In genomic region chr12:85423947-85424346, GRCh38 we compare ENCODE assay signal across 12 cellular contexts.
DNase-seq lines count a peak whose midpoint lies in the region; ATAC-seq and TF ChIP-seq lines count a peak whose summit lies in the region.
"Had no signal": no experiment of that assay in that cellular context is flagged by ENCODE, and none has a peak within 500 bp of the region (broad histone marks: within the 10 kb centered on the region; RNA-seq: fewer than 3 reads in every experiment).

No MANE protein-coding gene starts in this region.

- H3K27me3 Mint-ChIP-seq in activated naive CD8-positive, alpha-beta T cell treated with anti-CD3 and anti-CD28 coated beads, Interleukin-2, amount 50 U/mL, for 24 hours: no peaks in the 10 kb centered on the region
- no peaks in the 10 kb centered on the region for H3K27me3 Mint-ChIP-seq in WTC11 (ENCODE audit: low read depth)

- H3K4me3 ChIP-seq in GM12865 (ENCODE audit: low read depth, low read length): no peak overlapping the region
- H3K4me3 ChIP-seq: heart left ventricle had no signal

- CTCF ChIA-PET in WTC11 (lab: Charles Lee): interaction anchor here (1.7 to 2.3 kb wide), 2 partner anchors 146 to 151 kb away, joined by 5 read pairs; no protein-coding TSS in a partner anchor

- ATAC-seq in GM19452 (IDR thresholded peaks at IDR 0.05; ENCODE audit: unreplicated experiment): peak; percentile 57
- peak; percentile 53 for ATAC-seq in HG02852 (IDR thresholded peaks at IDR 0.05; ENCODE audit: unreplicated experiment)
- peak; percentile 45 for ATAC-seq in HG03469 (IDR thresholded peaks at IDR 0.05; ENCODE audit: unreplicated experiment)
- no peak for ATAC-seq in activated naive CD8-positive, alpha-beta T cell treated with anti-CD3 and anti-CD28 coated beads, Interleukin-2, amount 50 U/mL, for 24 hours
- no peak for ATAC-seq in WTC11
- ATAC-seq: heart left ventricle; stimulated activated naive CD8-positive, alpha-beta T cell treated with anti-CD3 and anti-CD28 coated beads, Interleukin-15, Interleukin-2, amounts not matched to agents 100 U/mL and 50 U/mL, for 24 hours had no signal

- DNase-seq in GM12865 (ENCODE audit: low read depth) (peak; percentile 21), NCI-H2196 treated with DMSO at 0.1 percent for 48 hours (lab: John Stamatoyannopoulos, UW; ENCODE audit: unreplicated experiment) (no peak), WTC11 (ENCODE audit: low spot score) (no peak), islet precursor cell (no peak)
- DNase-seq in activated naive CD8-positive, alpha-beta T cell treated with anti-CD3 and anti-CD28 coated beads, Interleukin-2, amount 50 U/mL, for 24 hours: no peak
- DNase-seq: activated T-cell treated with anti-CD3 and anti-CD28 coated beads for 4 hours; heart left ventricle; NCI-H2171; stimulated activated naive CD8-positive, alpha-beta T cell treated with anti-CD3 and anti-CD28 coated beads, Interleukin-15, Interleukin-2, amounts not matched to agents 100 U/mL and 50 U/mL, for 24 hours had no signal

- no peaks in the 10 kb centered on the region for H3K9me3 Mint-ChIP-seq in activated naive CD8-positive, alpha-beta T cell treated with anti-CD3 and anti-CD28 coated beads, Interleukin-2, amount 50 U/mL, for 24 hours
- no peaks in the 10 kb centered on the region for H3K9me3 Mint-ChIP-seq in WTC11

- no peak overlapping the region for H3K27ac Mint-ChIP-seq in activated naive CD8-positive, alpha-beta T cell treated with anti-CD3 and anti-CD28 coated beads, Interleukin-2, amount 50 U/mL, for 24 hours
- no peak overlapping the region for H3K27ac Mint-ChIP-seq in WTC11

- no peak overlapping the region for H3K4me3 Mint-ChIP-seq in activated naive CD8-positive, alpha-beta T cell treated with anti-CD3 and anti-CD28 coated beads, Interleukin-2, amount 50 U/mL, for 24 hours
- H3K4me3 Mint-ChIP-seq in WTC11: no peak overlapping the region

- POLR2A ChIA-PET in WTC11 (lab: Charles Lee): interaction anchor here (0.5 to 0.6 kb wide), 2 partner anchors 130 to 144 kb away, joined by 3 to 4 read pairs; partner anchors contain the start of gene ALX1

- TF ChIP-seq CTCF in GM12865 (IDR thresholded peaks at IDR 0.05; ENCODE audit: insufficient read depth, low read depth, low read length, missing control alignments): no peak
- TF ChIP-seq CTCF in WTC11 (IDR thresholded peaks at IDR 0.05): no peak

- no peaks in the 10 kb centered on the region for H3K36me3 Mint-ChIP-seq in activated naive CD8-positive, alpha-beta T cell treated with anti-CD3 and anti-CD28 coated beads, Interleukin-2, amount 50 U/mL, for 24 hours (ENCODE audit: low read depth)
- no peaks in the 10 kb centered on the region for H3K36me3 Mint-ChIP-seq in WTC11

- no peaks in the 10 kb centered on the region for H3K4me1 Mint-ChIP-seq in activated naive CD8-positive, alpha-beta T cell treated with anti-CD3 and anti-CD28 coated beads, Interleukin-2, amount 50 U/mL, for 24 hours
- H3K4me1 Mint-ChIP-seq in WTC11: no peaks in the 10 kb centered on the region

TF ChIP-seq in WTC11, 78 proteins besides CTCF, POLR2A, EP300 and RAD21:
- TF ChIP-seq, protein P1, sequence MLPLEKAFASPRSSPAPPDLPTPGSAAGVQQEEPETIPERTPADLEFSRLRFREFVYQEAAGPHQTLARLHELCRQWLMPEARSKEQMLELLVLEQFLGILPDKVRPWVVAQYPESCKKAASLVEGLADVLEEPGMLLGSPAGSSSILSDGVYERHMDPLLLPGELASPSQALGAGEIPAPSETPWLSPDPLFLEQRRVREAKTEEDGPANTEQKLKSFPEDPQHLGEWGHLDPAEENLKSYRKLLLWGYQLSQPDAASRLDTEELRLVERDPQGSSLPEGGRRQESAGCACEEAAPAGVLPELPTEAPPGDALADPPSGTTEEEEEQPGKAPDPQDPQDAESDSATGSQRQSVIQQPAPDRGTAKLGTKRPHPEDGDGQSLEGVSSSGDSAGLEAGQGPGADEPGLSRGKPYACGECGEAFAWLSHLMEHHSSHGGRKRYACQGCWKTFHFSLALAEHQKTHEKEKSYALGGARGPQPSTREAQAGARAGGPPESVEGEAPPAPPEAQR (CRISPR knock-in tag; IDR thresholded peaks at IDR 0.05): no peak
- TF ChIP-seq, protein P2, sequence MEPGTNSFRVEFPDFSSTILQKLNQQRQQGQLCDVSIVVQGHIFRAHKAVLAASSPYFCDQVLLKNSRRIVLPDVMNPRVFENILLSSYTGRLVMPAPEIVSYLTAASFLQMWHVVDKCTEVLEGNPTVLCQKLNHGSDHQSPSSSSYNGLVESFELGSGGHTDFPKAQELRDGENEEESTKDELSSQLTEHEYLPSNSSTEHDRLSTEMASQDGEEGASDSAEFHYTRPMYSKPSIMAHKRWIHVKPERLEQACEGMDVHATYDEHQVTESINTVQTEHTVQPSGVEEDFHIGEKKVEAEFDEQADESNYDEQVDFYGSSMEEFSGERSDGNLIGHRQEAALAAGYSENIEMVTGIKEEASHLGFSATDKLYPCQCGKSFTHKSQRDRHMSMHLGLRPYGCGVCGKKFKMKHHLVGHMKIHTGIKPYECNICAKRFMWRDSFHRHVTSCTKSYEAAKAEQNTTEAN (CRISPR knock-in tag; IDR thresholded peaks at IDR 0.05): no peak
- TF ChIP-seq ZNF121 (CRISPR knock-in tag; IDR thresholded peaks at IDR 0.05) (no peak), ZNF317 (CRISPR knock-in tag; IDR thresholded peaks at IDR 0.05; ENCODE audit: borderline replicate concordance, low read depth) (no peak)
- TF ChIP-seq, protein P3, sequence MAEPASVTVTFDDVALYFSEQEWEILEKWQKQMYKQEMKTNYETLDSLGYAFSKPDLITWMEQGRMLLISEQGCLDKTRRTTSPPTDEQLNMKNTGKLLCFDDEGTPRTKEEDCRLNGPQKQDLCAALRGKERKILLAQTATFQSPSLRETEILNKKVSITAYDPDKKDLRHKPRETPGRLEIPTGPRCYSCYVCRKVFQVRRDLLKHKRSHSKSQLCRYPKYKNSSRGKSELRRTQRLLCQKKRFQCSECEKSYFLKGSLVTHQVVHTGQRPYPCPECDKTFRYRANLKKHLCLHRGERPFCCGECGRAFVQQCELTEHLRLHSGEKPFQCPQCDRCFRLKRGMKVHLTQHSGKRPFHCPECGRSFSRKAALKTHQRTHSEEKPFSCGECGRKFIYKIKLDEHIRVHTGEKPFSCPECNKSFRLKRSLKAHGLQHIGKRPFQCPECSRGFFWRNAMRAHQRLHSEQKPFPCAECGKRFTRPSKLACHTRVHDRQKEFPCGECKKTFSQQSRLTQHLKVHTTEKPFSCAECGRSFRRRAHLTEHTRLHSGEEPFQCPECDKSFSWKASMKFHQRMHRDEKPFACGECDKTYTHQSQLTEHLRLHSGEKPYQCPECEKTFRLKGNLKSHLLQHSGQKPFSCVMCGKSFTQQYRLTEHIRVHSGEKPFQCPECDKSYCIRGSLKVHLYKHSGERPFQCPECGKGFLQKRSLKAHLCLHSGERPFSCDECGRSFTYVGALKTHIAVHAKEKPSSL (CRISPR knock-in tag; conservative IDR thresholded peaks at IDR 0.05): no peak

Comparison
In these comparisons a context has a peak if more than half of its experiments do, and no peak if none do; other contexts are left out.
1. ATAC-seq: peak in GM19452 (single experiment), HG02852 (single experiment) and HG03469 (single experiment); none in activated naive CD8-positive, alpha-beta T cell treated with anti-CD3 and anti-CD28 coated beads, Interleukin-2, amount 50 U/mL, for 24 hours (single experiment) and WTC11 (single experiment).